Comparison of ENCODE assay signal across 11 cellular contexts in genomic region chr18:25233582-25234362, GRCh38.
DNase-seq lines count a peak whose midpoint lies in the region; ATAC-seq and TF ChIP-seq lines count a peak whose summit lies in the region.
"Had no signal": no experiment of that assay in that cellular context is flagged by ENCODE, and none has a peak within 500 bp of the region (broad histone marks: within the 10 kb centered on the region; RNA-seq: fewer than 3 reads in every experiment).

No MANE protein-coding gene starts in this region.

- dilution Hi-C loops in mammary epithelial cell (cut with HindIII; ENCODE audit: low sequenced_read_pairs) = no loop called here

- TF ChIP-seq POLR2A in breast epithelium (IDR thresholded peaks at IDR 0.05) (no peak), erythroblast (IDR thresholded peaks at IDR 0.05; ENCODE audit: low read length) (no peak), uterus (IDR thresholded peaks at IDR 0.05) (no peak)

- peak overlapping the region; percentile 12 to 17 (median 15) for H3K4me3 ChIP-seq in breast epithelium
- no peak overlapping the region for H3K4me3 ChIP-seq in mammary epithelial cell (replicated peaks in 1 of 3; ENCODE audit: insufficient read depth in 1 of 3, low read depth in 2 of 3, low read length in 3 of 3)
- no peak overlapping the region for H3K4me3 ChIP-seq in mesodermal cell (ENCODE audit: extremely low read depth, insufficient read depth, low read length, poor library complexity, severe bottlenecking)
- H3K4me3 ChIP-seq in uterus = peak overlapping the region in 1 of 2 donors; percentile 8
- H3K4me3 ChIP-seq in colonic mucosa = no peak overlapping the region

- no peaks in the 10 kb centered on the region for H3K27me3 ChIP-seq in breast epithelium
- peaks cover under 1% of the 10 kb centered on the region for H3K27me3 ChIP-seq in mammary epithelial cell (ENCODE audit: insufficient read depth, low read length)
- no peaks in the 10 kb centered on the region for H3K27me3 ChIP-seq in uterus
- no peaks in the 10 kb centered on the region for H3K27me3 ChIP-seq in colonic mucosa

- no peak overlapping the region for H3K4me2 ChIP-seq in mammary epithelial cell (ENCODE audit: insufficient read depth, low read depth, low read length)

- ATAC-seq in GM19455 (IDR thresholded peaks at IDR 0.05; ENCODE audit: unreplicated experiment) (no peak), HG02763 (IDR thresholded peaks at IDR 0.05; ENCODE audit: unreplicated experiment) (no peak)

- in situ Hi-C loops in mammary epithelial cell (cut with MboI; ENCODE audit: low sequenced_read_pairs in 2 of 2) = no loop called here

- CTCF ChIA-PET in mammary epithelial cell (lab: Charles Lee; ENCODE audit: low non-redundant PET) = no interaction called here

- no peaks in the 10 kb centered on the region for H3K36me3 ChIP-seq in breast epithelium
- H3K36me3 ChIP-seq in mammary epithelial cell (ENCODE audit: insufficient read depth, low read length) = no peaks in the 10 kb centered on the region
- no peaks in the 10 kb centered on the region for H3K36me3 ChIP-seq in mesodermal cell (ENCODE audit: control insufficient read depth, insufficient read depth, low read length)
- no peaks in the 10 kb centered on the region for H3K36me3 ChIP-seq in uterus
- no peaks in the 10 kb centered on the region for H3K36me3 ChIP-seq in colonic mucosa

- BruUV-seq in mammary epithelial cell (replicated peaks; lab: Mats Ljungman, UMichigan) = no TSS peak

- no peaks in the 10 kb centered on the region for H4K20me1 ChIP-seq in mammary epithelial cell (ENCODE audit: insufficient read depth, low read length)

- DNase-seq in breast epithelium (ENCODE audit: low spot score in 2 of 2) = no peak
- DNase-seq in mammary epithelial cell = no peak
- peak; percentile 33 to 49 for DNase-seq in erythroblast (lab: John Stamatoyannopoulos, UW)
- DNase-seq in uterus = no peak
- no peak for DNase-seq in colonic mucosa
- DNase-seq: anterior cingulate cortex, NCI-H226, posterior cingulate gyrus had no signal

- H3K27ac ChIP-seq in breast epithelium (peak overlapping the region; percentile 16 to 62), mammary epithelial cell (ENCODE audit: insufficient read depth, low read depth, low read length) (no peak overlapping the region), mesodermal cell (ENCODE audit: low read depth, low read length, severe bottlenecking) (peak overlapping the region; percentile 71), uterus (peak overlapping the region; percentile 63 to 85), colonic mucosa (no peak overlapping the region)

- TF ChIP-seq CTCF in breast epithelium (IDR thresholded peaks at IDR 0.05) = no peak
- TF ChIP-seq CTCF in mammary epithelial cell (conservative IDR thresholded peaks at IDR 0.05 in 1 of 2, IDR thresholded peaks at IDR 0.05 in 1 of 2; ENCODE audit: extremely low read depth in 1 of 2, insufficient read depth in 1 of 2, low read depth in 1 of 2, low read length in 2 of 2) = no peak
- TF ChIP-seq CTCF in uterus (IDR thresholded peaks at IDR 0.05) = no peak
- TF ChIP-seq CTCF in colonic mucosa (IDR thresholded peaks at IDR 0.05) = no peak

- H3K9ac ChIP-seq in mammary epithelial cell (ENCODE audit: insufficient read depth, low read length) = no peak overlapping the region
- no peak overlapping the region for H3K9ac ChIP-seq in colonic mucosa (ENCODE audit: low read depth in 2 of 2, low read length in 2 of 2)

- no peaks in the 10 kb centered on the region for H3K79me2 ChIP-seq in mammary epithelial cell (ENCODE audit: insufficient read depth, low read length)

- H3K4me1 ChIP-seq in breast epithelium = peaks cover 4 to 20% of the 10 kb centered on the region in 2 donors
- H3K4me1 ChIP-seq in mammary epithelial cell (ENCODE audit: insufficient read depth, low read length) = no peaks in the 10 kb centered on the region
- peaks cover 47% of the 10 kb centered on the region for H3K4me1 ChIP-seq in mesodermal cell (ENCODE audit: control insufficient read depth, insufficient read depth, low read length, poor library complexity, severe bottlenecking)
- H3K4me1 ChIP-seq in uterus = peaks cover 0 to 7% of the 10 kb centered on the region in 2 donors
- H3K4me1 ChIP-seq in colonic mucosa = no peaks in the 10 kb centered on the region

- no peak overlapping the region for H2AFZ ChIP-seq in mammary epithelial cell (ENCODE audit: low read depth, low read length)

- WGBS in mammary epithelial cell (ENCODE audit: low coverage, missing lambda C conversion rate) = 52% methylated on average over 12 of the region's 12 CpGs
- WGBS in mesodermal cell (ENCODE audit: insufficient coverage in 2 of 2), 2 experiments = 71 to 80% methylated on average over 2 of the region's 12 CpGs

- intact Hi-C loops in breast epithelium (cut with DNase I; ENCODE audit: low total_unique reads) (no loop called here), mammary epithelial cell (cut with micrococcal nuclease) (loop anchor here (10.0 kb wide), 1 partner anchor 359 kb away; no protein-coding TSS in a partner anchor), uterus (cut with DNase I; ENCODE audit: low total_unique reads) (loop anchor here (10.0 kb wide), 2 partner anchors 51 to 111 kb away; no protein-coding TSS in a partner anchor), colonic mucosa (cut with DNase I) (no loop called here)

- H3K9me3 ChIP-seq in breast epithelium = no peaks in the 10 kb centered on the region
- no peaks in the 10 kb centered on the region for H3K9me3 ChIP-seq in mammary epithelial cell (replicated peaks; ENCODE audit: insufficient read depth, low read length)
- H3K9me3 ChIP-seq in mesodermal cell (ENCODE audit: control insufficient read depth, low read length) = no peaks in the 10 kb centered on the region
- H3K9me3 ChIP-seq in uterus = no peaks in the 10 kb centered on the region
- H3K9me3 ChIP-seq in colonic mucosa = no peaks in the 10 kb centered on the region

Comparison
In these comparisons a context has a peak if more than half of its experiments do, and no peak if none do; other contexts are left out.
1. H3K27ac ChIP-seq: peak in breast epithelium (2 of 2), mesodermal cell (single experiment) and uterus (2 of 2); none in mammary epithelial cell (single experiment) and colonic mucosa (single experiment).
2. H3K4me3 ChIP-seq: peak in breast epithelium (3 of 3); none in mammary epithelial cell (0 of 3), mesodermal cell (single experiment) and colonic mucosa (single experiment).
3. intact Hi-C loops: an anchor here in mammary epithelial cell (10.0 kb wide) and uterus (10.0 kb wide); none called in breast epithelium and colonic mucosa.
4. DNase-seq: peak in erythroblast (2 of 2); none in breast epithelium (0 of 2), mammary epithelial cell (single experiment), uterus (0 of 2) and colonic mucosa (single experiment).